23 cellular contexts compared by ENCODE assay signal in the genomic region with DNA sequence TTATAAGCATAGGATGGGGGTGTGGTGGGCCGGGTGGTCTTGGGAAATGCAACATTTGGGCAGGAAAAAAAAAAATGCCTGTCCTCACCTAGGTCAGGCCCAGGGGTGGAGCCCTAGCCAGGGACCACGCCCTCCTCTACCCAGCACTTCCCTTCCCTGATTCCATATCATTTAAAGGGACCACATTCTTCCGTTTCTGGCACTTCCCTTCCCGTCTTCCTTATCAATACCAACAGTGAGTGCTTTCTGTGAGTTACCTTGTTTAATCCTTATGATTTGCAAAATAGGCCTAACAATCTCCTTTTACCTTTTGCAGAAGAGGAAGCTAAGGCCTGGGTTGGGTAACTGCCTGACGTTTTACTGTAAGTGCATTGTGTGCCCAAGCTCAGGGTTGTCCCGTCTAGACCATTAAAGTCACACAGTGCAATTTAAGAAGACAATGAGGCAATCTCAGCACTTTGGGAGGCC. TPM values are rescaled to one million over a fixed set of nuclear protein-coding genes. Genes with fewer than 3 reads are reported as not detected.
DNase-seq lines count a peak whose midpoint lies in the region; ATAC-seq and TF ChIP-seq lines count a peak whose summit lies in the region.
"Had no signal": no experiment of that assay in that cellular context is flagged by ENCODE, and none has a peak within 500 bp of the region (broad histone marks: within the 10 kb centered on the region; RNA-seq: fewer than 3 reads in every experiment).

No MANE protein-coding gene starts in this region.

- TF ChIP-seq CTCF in MCF 10A (IDR thresholded peaks at IDR 0.05; ENCODE audit: unreplicated experiment) (no peak), breast epithelium (IDR thresholded peaks at IDR 0.05) (no peak), left lung (IDR thresholded peaks at IDR 0.05) (no peak), upper lobe of right lung (IDR thresholded peaks at IDR 0.05) (no peak), GM23338 (conservative IDR thresholded peaks at IDR 0.05; ENCODE audit: low read depth in 2 of 2) (no peak)

- peaks cover 5% of the 10 kb centered on the region for H3K36me3 Mint-ChIP-seq in MCF 10A (ENCODE audit: insufficient read depth, unreplicated experiment)
- H3K36me3 Mint-ChIP-seq in GM23338 (ENCODE audit: low read depth) = peaks cover 9% of the 10 kb centered on the region
- H3K36me3 Mint-ChIP-seq: activated naive CD8-positive, alpha-beta T cell had no signal

- CTCF ChIA-PET in MCF 10A (lab: Yijun Ruan, JAX) = interaction anchor here (0.7 to 3.0 kb wide), 2 partner anchors 11 to 419 kb away, joined by 5 to 28 read pairs; no protein-coding TSS in a partner anchor

- no peaks in the 10 kb centered on the region for H3K9me3 Mint-ChIP-seq in MCF 10A (ENCODE audit: unreplicated experiment)
- H3K9me3 Mint-ChIP-seq in GM23338 = no peaks in the 10 kb centered on the region

- no TSS peak for BruUV-seq in MCF 10A (replicated peaks; lab: Mats Ljungman, UMichigan)

- H3K9me3 ChIP-seq in breast epithelium = no peaks in the 10 kb centered on the region
- H3K9me3 ChIP-seq in left lung = no peaks in the 10 kb centered on the region
- H3K9me3 ChIP-seq in upper lobe of right lung = no peaks in the 10 kb centered on the region
- H3K9me3 ChIP-seq: SJSA1 had no signal

- TF ChIP-seq POLR2A in breast epithelium (IDR thresholded peaks at IDR 0.05) = no peak

- H3K27me3 ChIP-seq in breast epithelium (no peaks in the 10 kb centered on the region), left lung (no peaks in the 10 kb centered on the region), upper lobe of right lung (no peaks in the 10 kb centered on the region), GM23338 (ENCODE audit: insufficient read depth) (no peaks in the 10 kb centered on the region)
- H3K27me3 ChIP-seq: SJSA1 had no signal

- intact Hi-C loops in MCF 10A (cut with micrococcal nuclease) = no loop called here
- intact Hi-C loops in breast epithelium (cut with DNase I; ENCODE audit: low total_unique reads) = no loop called here
- intact Hi-C loops in left lung (cut with DNase I) = no loop called here
- intact Hi-C loops in upper lobe of right lung (cut with DNase I) = no loop called here

- no peaks in the 10 kb centered on the region; the same call in 1 of the 2 replicates for H4K20me1 ChIP-seq in GM23338 (replicated peaks; ENCODE audit: insufficient read depth)

- POLR2A ChIA-PET in MCF 10A (lab: Yijun Ruan, JAX) = no interaction called here

- H3K27ac ChIP-seq in breast epithelium (no peak overlapping the region), left lung (peak overlapping the region in 1 of 2 donors; percentile 86), upper lobe of right lung (peak overlapping the region; percentile 60), GM23338 (ENCODE audit: low read depth) (no peak overlapping the region)
- H3K27ac ChIP-seq: SJSA1 had no signal

- ATAC-seq in left lung (peak; percentile 30), upper lobe of right lung (peak; percentile 75), GM23338 (no peak), GM21390 (IDR thresholded peaks at IDR 0.05; ENCODE audit: unreplicated experiment) (no peak)
- ATAC-seq: PC-3 had no signal

- H3K4me3 Mint-ChIP-seq in MCF 10A (ENCODE audit: unreplicated experiment) (peak overlapping the region; percentile 27), GM23338 (no peak overlapping the region)
- H3K4me3 Mint-ChIP-seq: activated naive CD8-positive, alpha-beta T cell; B cell had no signal

- H3K36me3 ChIP-seq in breast epithelium (no peaks in the 10 kb centered on the region), left lung (peaks cover 0 to 35% of the 10 kb centered on the region in 2 donors), upper lobe of right lung (peaks cover under 1% of the 10 kb centered on the region), GM23338 (ENCODE audit: insufficient read depth) (no peaks in the 10 kb centered on the region)
- H3K36me3 ChIP-seq: SJSA1 had no signal

- H3K4me3 ChIP-seq in breast epithelium (no peak overlapping the region), left lung (no peak overlapping the region), upper lobe of right lung (no peak overlapping the region), GM23338 (no peak overlapping the region)
- H3K4me3 ChIP-seq: SJSA1 had no signal

- H3K27ac Mint-ChIP-seq in MCF 10A (ENCODE audit: low read depth, unreplicated experiment) (no peak overlapping the region), GM23338 (no peak overlapping the region)
- H3K27ac Mint-ChIP-seq: activated naive CD8-positive, alpha-beta T cell; B cell had no signal

- no peak overlapping the region for H2AFZ ChIP-seq in GM23338

- no peaks in the 10 kb centered on the region for H3K27me3 Mint-ChIP-seq in MCF 10A (ENCODE audit: insufficient read depth, unreplicated experiment)
- peaks cover 5% of the 10 kb centered on the region for H3K27me3 Mint-ChIP-seq in GM23338 (ENCODE audit: insufficient read depth, low read depth, poor library complexity)
- H3K27me3 Mint-ChIP-seq: activated naive CD8-positive, alpha-beta T cell; B cell had no signal

- H3K4me1 ChIP-seq in breast epithelium (no peaks in the 10 kb centered on the region), left lung (peaks cover 6 to 41% of the 10 kb centered on the region in 2 donors), upper lobe of right lung (peaks cover 4% of the 10 kb centered on the region), GM23338 (ENCODE audit: insufficient read depth) (peaks cover 10% of the 10 kb centered on the region)
- H3K4me1 ChIP-seq: SJSA1 had no signal

- H3K4me1 Mint-ChIP-seq in MCF 10A (ENCODE audit: insufficient read depth, unreplicated experiment) (no peaks in the 10 kb centered on the region), GM23338 (peaks cover 9% of the 10 kb centered on the region)

- H3K4me2 ChIP-seq in GM23338 = no peak overlapping the region

- 0 out of 2 replicates have a peak, but pooled peaks cover 3% of the 10 kb centered on the region for H3F3A ChIP-seq in GM23338 (replicated peaks; ENCODE audit: low read depth)

- H3K79me2 ChIP-seq in GM23338 (replicated peaks; ENCODE audit: insufficient read depth) = peaks cover 18% of the 10 kb centered on the region; the same call in 1 of the 2 replicates

- no peaks in the 10 kb centered on the region for H3K9me2 ChIP-seq in GM23338 (ENCODE audit: insufficient read depth)

- DNase-seq in MCF 10A (ENCODE audit: unreplicated experiment) (no peak), breast epithelium (ENCODE audit: low spot score in 2 of 2) (no peak), SKM-1 treated with dmso at 0.1 percent for 144 hours (lab: John Stamatoyannopoulos, UW; ENCODE audit: unreplicated experiment) (peak; percentile 82), left lung (peak in 1 of 2 donors; percentile 80), upper lobe of right lung (no peak), GM23338 (ENCODE audit: low spot score) (no peak)
- no peak for DNase-seq in activated effector memory CD4-positive, alpha-beta T cell treated with Interleukin-2 at 50 U/mL for 16 hours
- DNase-seq: activated CD8-positive, alpha-beta memory T cell treated with anti-CD3 and anti-CD28 coated beads for 24 hours; activated T-cell treated with anti-CD3 and anti-CD28 coated beads, Interleukin-2, amount 50 U/mL, for 48 hours; head of caudate nucleus; left cardiac atrium; NCI-H1436; NCI-H2171; NCI-H69; PC-3; stimulated activated CD4-positive, alpha-beta T cell treated with anti-CD3 and anti-CD28 coated beads, Interleukin-12 subunit alpha, Interleukin-12 subunit beta, amount 100 ng/mL, for 4 hours; T-helper 2 cell had no signal

TF ChIP-seq in GM23338, 12 proteins besides CTCF, POLR2A, EP300 and RAD21 (continues in another document):
- TF ChIP-seq POLR2AphosphoS5 (IDR thresholded peaks at IDR 0.05; ENCODE audit: low read depth) = no peak

RNA-seq across cellular contexts. Expression of gene C10orf95, which starts 16.7 kb away (rescaled TPM):
- 0.49 and 0.63 TPM in 2 replicates for total RNA-seq in MCF 10A (2022)
- total RNA-seq in breast epithelium = under 1 TPM in 2 of 3 donors, not detected in 1; 0.33 to 0.59 TPM
- 1 to 10 TPM; 5.6 to 7.3 TPM for total RNA-seq in left lung
- total RNA-seq in upper lobe of right lung = 3.1 TPM
- 0.69 TPM in 1 of 2 replicates, not detected in the other for total RNA-seq in GM23338 (2014; rRNA removed; shearing (Covaris generic))
- 1.1 and 1.5 TPM in 2 replicates for polyA plus RNA-seq in GM23338 (2016; fragmentation: Nextera tagmentation; extraction: Ambion mirVana)
- total RNA-seq: A172, left cardiac atrium, SJSA1, urinary bladder had no signal

RNA-seq across cellular contexts. Expression of gene ACTR1A, which starts 34.5 kb away (rescaled TPM):
- total RNA-seq in MCF 10A (2022) = 60.1 and 75.3 TPM in 2 replicates
- 100 to 1,000 TPM in 1 of 3 donors, 10 to 100 TPM in 2; 84.9 to 110 (median 92.5) TPM for total RNA-seq in breast epithelium
- 100 to 1,000 TPM; 104 to 122 TPM for total RNA-seq in left lung
- 92.5 TPM for total RNA-seq in upper lobe of right lung
- total RNA-seq in GM23338 (2014; rRNA removed; shearing (Covaris generic)) = 96.9 and 101 TPM in 2 replicates
- 39.4 and 41.2 TPM in 2 replicates for polyA plus RNA-seq in GM23338 (2016; fragmentation: Nextera tagmentation; extraction: Ambion mirVana)

RNA-seq across cellular contexts. Expression of gene CUEDC2, which starts 35.6 kb away (rescaled TPM):
- 55.0 and 64.5 TPM in 2 replicates for total RNA-seq in MCF 10A (2022)
- 10 to 100 TPM; 49.8 to 54.4 (median 50.3) TPM for total RNA-seq in breast epithelium
- total RNA-seq in left lung = 10 to 100 TPM; 47.0 to 48.2 TPM
- total RNA-seq in upper lobe of right lung = 44.8 TPM
- 37.0 and 39.2 TPM in 2 replicates for total RNA-seq in GM23338 (2014; rRNA removed; shearing (Covaris generic))
- 37.3 and 47.3 TPM in 2 replicates for polyA plus RNA-seq in GM23338 (2016; fragmentation: Nextera tagmentation; extraction: Ambion mirVana)

RNA-seq across cellular contexts. Expression of gene SUFU, which starts 35.8 kb away (rescaled TPM):
- total RNA-seq in MCF 10A (2022) = 6.3 TPM in 2 replicates
- 1 to 10 TPM; 6.2 to 9.1 (median 8.6) TPM for total RNA-seq in breast epithelium
- 10 to 100 TPM; 13.4 to 15.2 TPM for total RNA-seq in left lung
- 13.5 TPM for total RNA-seq in upper lobe of right lung
- 5.6 and 6.6 TPM in 2 replicates for total RNA-seq in GM23338 (2014; rRNA removed; shearing (Covaris generic))
- polyA plus RNA-seq in GM23338 (2016; fragmentation: Nextera tagmentation; extraction: Ambion mirVana) = 2.8 and 3.3 TPM in 2 replicates

RNA-seq across cellular contexts. Expression of gene FBXL15, which starts 47.4 kb away (rescaled TPM):
- total RNA-seq in MCF 10A (2022) (11.1 and 11.3 TPM in 2 replicates), breast epithelium (10 to 100 TPM; 16.8 to 24.8 (median 21.0) TPM), left lung (10 to 100 TPM; 17.4 to 18.7 TPM), upper lobe of right lung (16.0 TPM)
- total RNA-seq in GM23338 (2014; rRNA removed; shearing (Covaris generic)) = 29.7 and 36.1 TPM in 2 replicates
- 18.4 and 18.5 TPM in 2 replicates for polyA plus RNA-seq in GM23338 (2016; fragmentation: Nextera tagmentation; extraction: Ambion mirVana)

Comparison
In these comparisons a context has a peak if more than half of its experiments do, and no peak if none do; other contexts are left out.
1. ATAC-seq: peak in left lung (single experiment) and upper lobe of right lung (single experiment); none in GM23338 (single experiment) and GM21390 (single experiment).